In the genomic region with DNA sequence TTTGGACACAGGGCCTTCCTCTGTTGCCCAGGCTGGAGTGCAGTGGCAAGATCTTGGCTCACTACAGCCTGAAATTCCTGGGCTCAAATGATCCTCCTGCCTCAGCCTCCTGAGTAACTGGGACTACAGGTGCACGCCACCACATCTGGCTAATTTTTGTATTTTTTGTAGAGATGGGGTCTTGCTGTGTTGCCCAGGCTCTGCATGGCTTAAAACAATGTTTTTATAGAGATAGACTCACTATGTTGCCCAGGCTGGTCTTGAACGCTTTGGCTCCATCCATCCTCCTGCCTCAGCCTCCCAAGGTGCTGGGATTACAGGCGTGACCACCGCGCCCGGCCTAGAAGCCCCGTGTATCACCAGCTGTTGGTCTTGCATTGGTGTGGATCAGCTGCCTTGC, we compare ENCODE assay signal across 10 cellular contexts. TPM values are rescaled to one million over a fixed set of nuclear protein-coding genes. Genes with fewer than 3 reads are reported as not detected.
"Had no signal": no experiment of that assay in that cellular context is flagged by ENCODE, and none has a peak within 500 bp of the region (broad histone marks: within the 10 kb centered on the region; RNA-seq: fewer than 3 reads in every experiment).

No MANE protein-coding gene starts in this region.

RNA-seq across cellular contexts. Expression of gene TPSD1, which starts 13.5 kb away (rescaled TPM):
- total RNA-seq: naive thymus-derived CD8-positive, alpha-beta T cell; natural killer cell treated with Interleukin-12 subunit alpha and Interleukin-12 subunit beta and Interleukin-15 and Interleukin-18, amount 100 ng/mL, for 72 hours; neural crest cell; osteocyte; pulmonary artery endothelial cell; smooth muscle cell had no signal
- polyA plus RNA-seq: naive thymus-derived CD8-positive, alpha-beta T cell; smooth muscle cell had no signal

RNA-seq across cellular contexts. Expression of gene TPSAB1, which starts 28.9 kb away (rescaled TPM):
- total RNA-seq: naive thymus-derived CD8-positive, alpha-beta T cell; neural crest cell; osteocyte; pulmonary artery endothelial cell; smooth muscle cell had no signal
- polyA plus RNA-seq: naive thymus-derived CD8-positive, alpha-beta T cell; smooth muscle cell had no signal

RNA-seq across cellular contexts. Expression of gene TPSB2, which starts 39.4 kb away (rescaled TPM):
- total RNA-seq: naive thymus-derived CD8-positive, alpha-beta T cell; neural crest cell; osteocyte; pulmonary artery endothelial cell; smooth muscle cell had no signal
- polyA plus RNA-seq: naive thymus-derived CD8-positive, alpha-beta T cell; smooth muscle cell had no signal

RNA-seq across cellular contexts. Expression of gene TPSG1, which starts 44.4 kb away (rescaled TPM):
- total RNA-seq: naive thymus-derived CD8-positive, alpha-beta T cell; neural crest cell; osteocyte; prostate gland; pulmonary artery endothelial cell; right atrium auricular region; smooth muscle cell; urinary bladder had no signal
- polyA plus RNA-seq: naive thymus-derived CD8-positive, alpha-beta T cell; smooth muscle cell; spleen had no signal
